7 cellular contexts compared by ENCODE assay signal in the genomic region with DNA sequence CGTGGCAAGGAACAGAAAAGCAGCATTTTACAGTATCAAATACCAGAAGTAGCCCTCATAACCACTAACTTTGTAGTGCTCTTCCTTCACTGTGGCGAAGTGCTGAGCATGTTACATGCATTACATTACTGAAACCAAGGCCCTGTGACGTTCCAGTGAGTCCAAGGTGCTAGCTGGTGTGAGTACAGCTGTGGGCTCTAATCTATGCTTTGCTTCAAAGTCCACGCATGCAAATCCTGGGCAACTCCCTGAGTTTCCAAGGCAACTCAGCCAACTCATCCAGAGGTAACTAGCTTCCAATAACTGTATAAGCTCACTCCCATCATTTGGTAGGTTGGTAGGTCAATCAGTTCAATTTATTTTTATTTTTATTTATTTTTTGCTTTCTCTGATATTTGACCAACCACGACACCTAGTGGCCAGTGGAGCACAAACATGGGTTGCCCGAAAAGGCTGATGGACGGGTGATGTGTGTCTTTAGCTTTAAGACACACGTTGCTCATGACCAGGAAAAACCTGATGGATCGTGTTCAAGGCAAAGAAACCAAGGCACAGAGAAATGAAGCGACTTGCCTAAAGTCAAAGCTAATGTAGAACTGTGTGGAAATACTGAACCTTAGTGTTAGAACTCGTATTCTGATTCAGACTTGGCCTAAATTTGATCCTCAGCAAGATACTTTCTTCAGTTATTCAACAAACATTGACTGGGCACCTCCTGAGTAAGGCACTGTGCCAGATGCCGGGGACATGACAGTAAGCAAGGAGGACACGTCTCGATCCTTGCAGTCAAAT.
DNase-seq lines count a peak whose midpoint lies in the region; ATAC-seq, FAIRE-seq and TF ChIP-seq lines count a peak whose summit lies in the region.

No MANE protein-coding gene starts in this region.

- ATAC-seq in SK-N-SH treated with all-trans-retinoic acid at 6 μM for 48 hours (peak; percentile 83), left ventricle myocardium superior (peak; percentile 74), sciatic nerve (peak; percentile 71)

- H3K9ac ChIP-seq in adipocyte (ENCODE audit: low read length), result peak overlapping the region; percentile 51

- no peaks in the 10 kb centered on the region for H3K4me1 ChIP-seq in HAP-1
- H3K4me1 ChIP-seq in adipocyte (ENCODE audit: control insufficient read depth, insufficient read depth, low read length), result peaks cover 35% of the 10 kb centered on the region

- intact Hi-C loops in left ventricle myocardium superior (cut with micrococcal nuclease) (loop anchor here (2.0 kb wide), 1 partner anchor 225 kb away; no protein-coding TSS in a partner anchor), sciatic nerve (cut with DNase I) (loop anchor here (2.0 kb wide), 1 partner anchor 223 kb away; no protein-coding TSS in a partner anchor)

- H3K4me3 ChIP-seq in HAP-1 (no peak overlapping the region), LNCaP clone FGC (ENCODE audit: low read depth, low read length) (no peak overlapping the region; the same call in 1 of the 2 replicates), adipocyte (ENCODE audit: low read length) (peak overlapping the region; percentile 4)

- FAIRE-seq in GM12891 (lab: Jason Lieb, UNC), result peak; percentile 92

- in situ Hi-C loops in HAP-1 (cut with MboI; ENCODE audit: low sequenced_read_pairs), result loop anchor here (5.0 to 10.0 kb wide), 3 partner anchors 85 to 355 kb away; no protein-coding TSS in a partner anchor

- peak; percentile 85 for TF ChIP-seq CTCF in LNCaP clone FGC (IDR thresholded peaks at IDR 0.05; ENCODE audit: control insufficient read depth, extremely low read depth, insufficient read depth)

- peak; percentile 35 for DNase-seq in GM12891 (ENCODE audit: insufficient read length, low spot score)
- DNase-seq in HAP-1 (ENCODE audit: low spot score in 2 of 2), result peak; percentile 38 to 72
- DNase-seq in LNCaP clone FGC (ENCODE audit: low read depth), result peak; percentile 76
- peak; percentile 89 for DNase-seq in adipocyte (ENCODE audit: low read depth)
- DNase-seq in left ventricle myocardium superior, result peak; percentile 62
- peak; percentile 79 for DNase-seq in sciatic nerve (ENCODE audit: low spot score)

- H3K9me3 ChIP-seq in HAP-1 (no peaks in the 10 kb centered on the region), adipocyte (ENCODE audit: control insufficient read depth, low read length) (no peaks in the 10 kb centered on the region)

- H3K36me3 ChIP-seq in HAP-1 (replicated peaks) (no peaks in the 10 kb centered on the region), adipocyte (ENCODE audit: control insufficient read depth, insufficient read depth, low read length, severe bottlenecking) (peaks cover 5% of the 10 kb centered on the region)

- no peak for TF ChIP-seq POLR2A in GM12891 (IDR thresholded peaks at IDR 0.05; ENCODE audit: low read depth, low read length)

- H3K27me3 ChIP-seq in HAP-1 (ENCODE audit: low read depth), result no peaks in the 10 kb centered on the region
- no peaks in the 10 kb centered on the region for H3K27me3 ChIP-seq in adipocyte (replicated peaks; ENCODE audit: control insufficient read depth, insufficient read depth, low read length)

TF ChIP-seq in GM12891, 5 proteins besides CTCF, POLR2A, EP300 and RAD21:
- TF ChIP-seq POU2F2 (IDR thresholded peaks at IDR 0.05; ENCODE audit: low read depth, low read length) (peak; percentile 98), SPI1 (IDR thresholded peaks at IDR 0.05; ENCODE audit: low read depth, low read length) (peak; percentile 30; the same call in 1 of the 2 replicates), TAF1 (IDR thresholded peaks at IDR 0.05; ENCODE audit: low read depth, low read length) (peak; percentile 24; the same call in 1 of the 2 replicates), POLR2AphosphoS5 (IDR thresholded peaks at IDR 0.05; ENCODE audit: low read depth, low read length) (0 out of 2 replicates have a peak, but pooled peaks have one; percentile 42), PAX5 (IDR thresholded peaks at IDR 0.05; ENCODE audit: insufficient read depth, low read length, severe bottlenecking) (peak; percentile 4)

TF ChIP-seq in SK-N-SH treated with all-trans-retinoic acid at 6 μM for 48 hours, 23 proteins besides CTCF, POLR2A, EP300 and RAD21:
- TF ChIP-seq TCF4 (CRISPR knock-in tag; IDR thresholded peaks at IDR 0.05; ENCODE audit: borderline replicate concordance) (no peak), ZNF70 (CRISPR knock-in tag; IDR thresholded peaks at IDR 0.05) (no peak), OSR1 (CRISPR knock-in tag; IDR thresholded peaks at IDR 0.05) (no peak), ZNF565 (CRISPR knock-in tag; conservative IDR thresholded peaks at IDR 0.05; ENCODE audit: low read depth) (no peak), ISL1 (CRISPR knock-in tag; IDR thresholded peaks at IDR 0.05) (no peak), SNAI2 (CRISPR knock-in tag; IDR thresholded peaks at IDR 0.05) (no peak), PPARA (CRISPR knock-in tag; IDR thresholded peaks at IDR 0.05; ENCODE audit: borderline replicate concordance) (no peak), CSRNP3 (CRISPR knock-in tag; IDR thresholded peaks at IDR 0.05) (no peak)
- TF ChIP-seq, protein P1, sequence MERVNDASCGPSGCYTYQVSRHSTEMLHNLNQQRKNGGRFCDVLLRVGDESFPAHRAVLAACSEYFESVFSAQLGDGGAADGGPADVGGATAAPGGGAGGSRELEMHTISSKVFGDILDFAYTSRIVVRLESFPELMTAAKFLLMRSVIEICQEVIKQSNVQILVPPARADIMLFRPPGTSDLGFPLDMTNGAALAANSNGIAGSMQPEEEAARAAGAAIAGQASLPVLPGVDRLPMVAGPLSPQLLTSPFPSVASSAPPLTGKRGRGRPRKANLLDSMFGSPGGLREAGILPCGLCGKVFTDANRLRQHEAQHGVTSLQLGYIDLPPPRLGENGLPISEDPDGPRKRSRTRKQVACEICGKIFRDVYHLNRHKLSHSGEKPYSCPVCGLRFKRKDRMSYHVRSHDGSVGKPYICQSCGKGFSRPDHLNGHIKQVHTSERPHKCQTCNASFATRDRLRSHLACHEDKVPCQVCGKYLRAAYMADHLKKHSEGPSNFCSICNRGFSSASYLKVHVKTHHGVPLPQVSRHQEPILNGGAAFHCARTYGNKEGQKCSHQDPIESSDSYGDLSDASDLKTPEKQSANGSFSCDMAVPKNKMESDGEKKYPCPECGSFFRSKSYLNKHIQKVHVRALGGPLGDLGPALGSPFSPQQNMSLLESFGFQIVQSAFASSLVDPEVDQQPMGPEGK (CRISPR knock-in tag; IDR thresholded peaks at IDR 0.05; ENCODE audit: borderline replicate concordance), result no peak
TF ChIP-seq in SK-N-SH treated with all-trans-retinoic acid at 6 μM for 48 hours: peak in this region for 0.

Comparison
In these comparisons a context has a peak if more than half of its experiments do, and no peak if none do; other contexts are left out.
1. DNase-seq: peak in every context shown above with its lines; median percentile 89 in adipocyte; 79 in sciatic nerve; 76 in LNCaP clone FGC; 62 in left ventricle myocardium superior; 55 in HAP-1; 35 in GM12891.